Comparison of ENCODE assay signal across 14 cellular contexts in genomic region chr16:11047057-11047456, GRCh38.
DNase-seq lines count a peak whose midpoint lies in the region; ATAC-seq and TF ChIP-seq lines count a peak whose summit lies in the region.
"Had no signal": no experiment of that assay in that cellular context is flagged by ENCODE, and none has a peak within 500 bp of the region (broad histone marks: within the 10 kb centered on the region; RNA-seq: fewer than 3 reads in every experiment).

No MANE protein-coding gene starts in this region.

- no peak for DNase-seq in T-helper 1 cell
- DNase-seq in NCI-H524 (lab: John Stamatoyannopoulos, UW): peak; percentile 29 to 80
- DNase-seq in fibroblast of mammary gland (ENCODE audit: low read depth): peak; percentile 89
- DNase-seq in stomach: no peak
- DNase-seq in GM13976 (ENCODE audit: low spot score): no peak
- no peak for DNase-seq in glutamatergic neuron
- DNase-seq: kidney; NCI-H1048; nucleus accumbens; stimulated activated CD4-positive, alpha-beta T cell treated with anti-CD3 and anti-CD28 coated beads, Interleukin-4, amount 100 ng/mL, for 24 hours had no signal

- TF ChIP-seq POLR2A in stomach (IDR thresholded peaks at IDR 0.05): no peak

- peak overlapping the region; percentile 3 for H3K27ac Mint-ChIP-seq in T-helper 1 cell treated with Interleukin-12 subunit alpha and Interleukin-12 subunit beta and Interleukin-4 antibody, amounts not matched to agents 30 μg/mL and 1 μg/mL, for 36 hours
- H3K27ac Mint-ChIP-seq in glutamatergic neuron (ENCODE audit: unreplicated experiment): no peak overlapping the region

- H3K27me3 Mint-ChIP-seq in T-helper 1 cell treated with Interleukin-12 subunit alpha and Interleukin-12 subunit beta and Interleukin-4 antibody, amounts not matched to agents 30 μg/mL and 1 μg/mL, for 36 hours (ENCODE audit: low read depth): no peaks in the 10 kb centered on the region
- no peaks in the 10 kb centered on the region for H3K27me3 Mint-ChIP-seq in glutamatergic neuron (ENCODE audit: unreplicated experiment)

- TF ChIP-seq CTCF in fibroblast of mammary gland (conservative IDR thresholded peaks at IDR 0.05; ENCODE audit: control insufficient read depth, insufficient read depth, low read depth, low read length): no peak
- no peak for TF ChIP-seq CTCF in stomach (IDR thresholded peaks at IDR 0.05)
- no peak for TF ChIP-seq CTCF in GM13976 (IDR thresholded peaks at IDR 0.05; ENCODE audit: borderline replicate concordance, control extremely low read depth, extremely low read depth, insufficient read depth, missing control alignments)
- no peak for TF ChIP-seq CTCF in glutamatergic neuron (IDR thresholded peaks at IDR 0.05; ENCODE audit: partially characterized antibody, unreplicated experiment)

- in situ Hi-C loops in GM13976 (cut with MboI; ENCODE audit: low sequenced_read_pairs, unreplicated experiment): no loop called here

- peak overlapping the region in 3 of 5 donors; percentile 37 to 53 (median 49) for H3K27ac ChIP-seq in stomach
- H3K27ac ChIP-seq: RWPE1, thoracic aorta had no signal

- no peak for TF ChIP-seq EP300 in stomach (IDR thresholded peaks at IDR 0.05)

- no peaks in the 10 kb centered on the region for H3K9me3 Mint-ChIP-seq in T-helper 1 cell treated with Interleukin-12 subunit alpha and Interleukin-12 subunit beta and Interleukin-4 antibody, amounts not matched to agents 30 μg/mL and 1 μg/mL, for 36 hours
- H3K9me3 Mint-ChIP-seq in glutamatergic neuron (ENCODE audit: unreplicated experiment): no peaks in the 10 kb centered on the region

- H3K4me3 ChIP-seq in fibroblast of mammary gland (ENCODE audit: control insufficient read depth, low read depth, low read length) (no peak overlapping the region), stomach (no peak overlapping the region)
- H3K4me3 ChIP-seq: thoracic aorta had no signal

- H3K9me3 ChIP-seq in stomach: no peaks in the 10 kb centered on the region
- H3K9me3 ChIP-seq: thoracic aorta had no signal

- H3K36me3 Mint-ChIP-seq in T-helper 1 cell treated with Interleukin-12 subunit alpha and Interleukin-12 subunit beta and Interleukin-4 antibody, amounts not matched to agents 30 μg/mL and 1 μg/mL, for 36 hours (ENCODE audit: low read depth): peaks cover 55% of the 10 kb centered on the region
- H3K36me3 Mint-ChIP-seq in glutamatergic neuron (ENCODE audit: unreplicated experiment): no peaks in the 10 kb centered on the region

- WGBS in stomach, 5 donors: 59 to 84% (median 73%) methylated on average over 4 of the region's 4 CpGs

- no peak overlapping the region for H3K4me3 Mint-ChIP-seq in T-helper 1 cell treated with Interleukin-12 subunit alpha and Interleukin-12 subunit beta and Interleukin-4 antibody, amounts not matched to agents 30 μg/mL and 1 μg/mL, for 36 hours
- H3K4me3 Mint-ChIP-seq in glutamatergic neuron (ENCODE audit: unreplicated experiment): no peak overlapping the region

- H3K36me3 ChIP-seq in stomach: peaks cover 8 to 94% (median 82%) of the 10 kb centered on the region in 4 donors

- H3K27me3 ChIP-seq in stomach: no peaks in the 10 kb centered on the region

- H3K4me1 Mint-ChIP-seq in T-helper 1 cell treated with Interleukin-12 subunit alpha and Interleukin-12 subunit beta and Interleukin-4 antibody, amounts not matched to agents 30 μg/mL and 1 μg/mL, for 36 hours (ENCODE audit: low read depth): peaks cover 46% of the 10 kb centered on the region
- peaks cover 17% of the 10 kb centered on the region for H3K4me1 Mint-ChIP-seq in glutamatergic neuron (ENCODE audit: low read depth, unreplicated experiment)

- H3K4me1 ChIP-seq in stomach: peaks cover 0 to 14% (median 5%) of the 10 kb centered on the region in 4 donors

- ATAC-seq in HG02678 (IDR thresholded peaks at IDR 0.05; ENCODE audit: unreplicated experiment): no peak

- intact Hi-C loops in stomach (cut with DNase I; ENCODE audit: low total_unique reads): no loop called here

Comparison
In these comparisons a context has a peak if more than half of its experiments do, and no peak if none do; other contexts are left out.
1. DNase-seq: peak in NCI-H524 (2 of 2) and fibroblast of mammary gland (single experiment); none in T-helper 1 cell (0 of 5), stomach (single experiment), GM13976 (single experiment) and glutamatergic neuron (single experiment).